Comparison of ENCODE assay signal across 16 cellular contexts in genomic region chr13:39788097-39788496, GRCh38.
"Had no signal": no experiment of that assay in that cellular context is flagged by ENCODE, and none has a peak within 500 bp of the region (broad histone marks: within the 10 kb centered on the region; RNA-seq: fewer than 3 reads in every experiment).

No MANE protein-coding gene starts in this region.

- H3K4me3 Mint-ChIP-seq: activated B cell treated with CpG ODN at 0.5 μM for 24 hours; activated CD8-positive, alpha-beta T cell treated with anti-CD3 and anti-CD28 coated beads, Interleukin-2, amount 10 ng/mL, durations not matched to agents 7 days and 5 days; activated naive CD8-positive, alpha-beta T cell; natural killer cell; stimulated activated naive B cell treated with anti-CD40 and anti-IgM and Interleukin-4, amounts not matched to agents 10 μg/mL and 1 μg/mL and 100 μg/mL, for 72 hours; T-helper 2 cell treated with Interferon-gamma antibody and Interleukin-4, amounts not matched to agents 5 μg/mL and 100 μg/mL, for 36 hours had no signal

- H3K4me3 ChIP-seq: cardiac muscle cell, gastrocnemius medialis, lower lobe of right lung, ovary, sigmoid colon, SK-N-MC had no signal

- H3K4me1 Mint-ChIP-seq: activated B cell treated with CpG ODN at 0.5 μM for 24 hours, natural killer cell had no signal

- H3K9me3 ChIP-seq: gastrocnemius medialis, lower lobe of right lung, ovary had no signal

- ATAC-seq: activated CD8-positive, alpha-beta T cell treated with anti-CD3 and anti-CD28 coated beads, Interleukin-2, amount 10 ng/mL, durations not matched to agents 7 days and 5 days; gastrocnemius medialis; lower lobe of right lung; natural killer cell; stimulated activated naive B cell treated with anti-CD40 and anti-IgM and Interleukin-4, amounts not matched to agents 10 μg/mL and 1 μg/mL and 100 μg/mL, for 72 hours had no signal

- H3K27me3 Mint-ChIP-seq: activated B cell treated with CpG ODN at 0.5 μM for 24 hours; activated naive CD8-positive, alpha-beta T cell had no signal

- H3K27ac Mint-ChIP-seq: activated B cell treated with CpG ODN at 0.5 μM for 24 hours; activated CD8-positive, alpha-beta T cell treated with anti-CD3 and anti-CD28 coated beads, Interleukin-2, amount 10 ng/mL, durations not matched to agents 7 days and 5 days; activated naive CD8-positive, alpha-beta T cell; natural killer cell; stimulated activated naive B cell treated with anti-CD40 and anti-IgM and Interleukin-4, amounts not matched to agents 10 μg/mL and 1 μg/mL and 100 μg/mL, for 72 hours; T-helper 2 cell treated with Interferon-gamma antibody and Interleukin-4, amounts not matched to agents 5 μg/mL and 100 μg/mL, for 36 hours had no signal

- H3K36me3 Mint-ChIP-seq: natural killer cell had no signal

- H3K27ac ChIP-seq: cardiac muscle cell, gastrocnemius medialis, lower lobe of right lung, ovary, SK-N-MC had no signal

- H3K36me3 ChIP-seq: cardiac muscle cell, gastrocnemius medialis, lower lobe of right lung, ovary, sigmoid colon had no signal

- H3K27me3 ChIP-seq: cardiac muscle cell, gastrocnemius medialis, ovary, sigmoid colon had no signal

- H3K4me1 ChIP-seq: gastrocnemius medialis, lower lobe of right lung, sigmoid colon had no signal

- DNase-seq: activated B cell treated with CpG ODN at 0.5 μM for 24 hours; activated CD4-positive, alpha-beta T cell treated with anti-CD3 and anti-CD28 coated beads for 4 hours; activated CD8-positive, alpha-beta T cell treated with anti-CD3 and anti-CD28 coated beads, Interleukin-2, amount 10 ng/mL, durations not matched to agents 7 days and 5 days; activated effector memory CD4-positive, alpha-beta T cell treated with anti-CD3 and anti-CD28 coated beads, Interleukin-2, amount 50 U/mL, for 16 hours; activated T-cell treated with anti-CD3 and anti-CD28 coated beads, Interleukin-2, amount 50 U/mL, for 48 hours; gastrocnemius medialis; head of caudate nucleus; lower lobe of right lung; natural killer cell; ovary; sigmoid colon; stimulated activated naive B cell treated with anti-CD40 and anti-IgM and Interleukin-4, amounts not matched to agents 10 μg/mL and 1 μg/mL and 100 μg/mL, for 72 hours had no signal
